In the genomic region with DNA sequence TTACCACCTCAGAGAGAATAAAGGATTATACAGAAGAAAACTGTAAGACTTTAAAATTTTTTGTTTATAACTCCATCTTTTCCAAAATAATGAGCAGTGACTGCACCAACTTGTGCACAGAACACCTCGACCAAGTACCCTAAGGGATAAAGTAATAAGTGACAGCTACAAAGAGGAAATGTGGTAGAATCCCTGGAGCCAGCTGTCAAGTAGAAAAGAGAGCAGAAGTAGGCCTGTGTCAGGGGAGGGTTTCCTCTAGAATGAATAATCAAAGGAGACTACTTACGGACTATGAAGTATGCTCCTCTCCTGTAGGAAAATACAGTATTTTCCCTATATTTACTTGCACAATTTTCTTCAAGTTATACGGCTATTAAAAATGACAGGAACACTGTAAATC, we compare ENCODE assay signal across 9 cellular contexts. TPM values are rescaled to one million over a fixed set of nuclear protein-coding genes. Genes with fewer than 3 reads are reported as not detected.
DNase-seq lines count a peak whose midpoint lies in the region; ATAC-seq and TF ChIP-seq lines count a peak whose summit lies in the region.
"Had no signal": no experiment of that assay in that cellular context is flagged by ENCODE, and none has a peak within 500 bp of the region (broad histone marks: within the 10 kb centered on the region; RNA-seq: fewer than 3 reads in every experiment).

No MANE protein-coding gene starts in this region.

- peaks cover 34% of the 10 kb centered on the region for H3K4me1 ChIP-seq in DND-41 (ENCODE audit: insufficient read depth, low read length)
- peaks cover 8 to 14% of the 10 kb centered on the region in 2 donors for H3K4me1 ChIP-seq in duodenal mucosa (ENCODE audit: control insufficient read depth in 1 of 2, insufficient read depth in 2 of 2, low read length in 2 of 2)

- TF ChIP-seq CTCF in DND-41 (IDR thresholded peaks at IDR 0.05; ENCODE audit: borderline replicate concordance, extremely low read depth, low read length, poor library complexity, severe bottlenecking) = no peak
- TF ChIP-seq CTCF in osteocyte (IDR thresholded peaks at IDR 0.05) = no peak
- no peak for TF ChIP-seq CTCF in GM13977 (IDR thresholded peaks at IDR 0.05; ENCODE audit: extremely low read depth, insufficient read depth, missing control alignments)

- H3K4me3 ChIP-seq in DND-41 (ENCODE audit: low read depth in 1 of 2, low read length in 2 of 2) (peak overlapping the region; percentile 84 to 92; a peak in 3 of 4 replicates), duodenal mucosa (ENCODE audit: low read depth in 1 of 2, low read length in 2 of 2) (peak overlapping the region; percentile 83 to 86)

- H3K27me3 Mint-ChIP-seq in osteocyte (ENCODE audit: unreplicated experiment) = no peaks in the 10 kb centered on the region

- no peak overlapping the region for H3K27ac ChIP-seq in DND-41 (ENCODE audit: low read length)
- no peak overlapping the region for H3K27ac ChIP-seq in duodenal mucosa (ENCODE audit: low read depth, low read length)

- H3K4me2 ChIP-seq in DND-41 (ENCODE audit: insufficient read depth, low read length) = peak overlapping the region; percentile 81

- H3K27me3 ChIP-seq in DND-41 (ENCODE audit: insufficient read depth, low read length, poor library complexity) (no peaks in the 10 kb centered on the region), duodenal mucosa (ENCODE audit: control insufficient read depth in 1 of 2, insufficient read depth in 2 of 2, low read length in 2 of 2) (no peaks in the 10 kb centered on the region)

- H3K9ac ChIP-seq in DND-41 (ENCODE audit: low read depth, low read length) (peak overlapping the region; percentile 86), duodenal mucosa (ENCODE audit: low read depth in 1 of 2, low read length in 2 of 2) (peak overlapping the region in 1 of 2 donors; percentile 88)

- peaks cover 23% of the 10 kb centered on the region for H4K20me1 ChIP-seq in DND-41 (ENCODE audit: insufficient read depth, low read length)

- H3K36me3 ChIP-seq in DND-41 (ENCODE audit: insufficient read depth, low read length) (peaks cover 42% of the 10 kb centered on the region), duodenal mucosa (ENCODE audit: control insufficient read depth in 1 of 2, insufficient read depth in 2 of 2, low read length in 2 of 2) (peaks cover 0 to 8% of the 10 kb centered on the region in 2 donors)

- peaks cover 17% of the 10 kb centered on the region for H3K4me1 Mint-ChIP-seq in osteocyte (ENCODE audit: unreplicated experiment)

- no peaks in the 10 kb centered on the region for H3K9me3 Mint-ChIP-seq in osteocyte (ENCODE audit: unreplicated experiment)

- peaks cover 8% of the 10 kb centered on the region for H3K36me3 Mint-ChIP-seq in osteocyte (ENCODE audit: unreplicated experiment)

- H3K9me3 ChIP-seq in DND-41 (ENCODE audit: insufficient read depth, low read length, severe bottlenecking) (no peaks in the 10 kb centered on the region), duodenal mucosa (ENCODE audit: control insufficient read depth in 1 of 2, low read length in 2 of 2) (no peaks in the 10 kb centered on the region)

- no peak overlapping the region for H3K27ac Mint-ChIP-seq in osteocyte (ENCODE audit: unreplicated experiment)

- H2AFZ ChIP-seq in DND-41 (ENCODE audit: low read depth, low read length) = no peak overlapping the region

- in situ Hi-C loops in GM13977 (cut with MboI; ENCODE audit: low pct_unique_long_range_greater_than_20kb, low sequenced_read_pairs, unreplicated experiment) = no loop called here

- ATAC-seq in DND-41 (ENCODE audit: insufficient read depth, low read depth) = peak; percentile 18; the same call in 1 of the 3 replicates
- ATAC-seq in HG03196 (IDR thresholded peaks at IDR 0.05; ENCODE audit: unreplicated experiment) = no peak

- peaks cover 56% of the 10 kb centered on the region for H3K79me2 ChIP-seq in DND-41 (ENCODE audit: insufficient read depth, low read length)

- peak overlapping the region; percentile 87 for H3K4me3 Mint-ChIP-seq in osteocyte (ENCODE audit: unreplicated experiment)

- DNase-seq in DND-41 = peak; percentile 13
- DNase-seq in NCI-H524 treated with DMSO at 0.1 percent for 48 hours (lab: John Stamatoyannopoulos, UW) = peak; percentile 13
- no peak for DNase-seq in osteocyte (ENCODE audit: extremely low spot score, unreplicated experiment)
- no peak for DNase-seq in SW480 (ENCODE audit: low spot score)
- DNase-seq in GM13977 (ENCODE audit: low spot score) = no peak
- no peak for DNase-seq in cerebellar nuclear complex (lab: John Stamatoyannopoulos, UW)

RNA-seq across cellular contexts. Expression of gene EIF1AX, which starts 1.2 kb away (rescaled TPM):
- 59.5 and 61.1 TPM in 2 replicates for total RNA-seq in osteocyte

RNA-seq across cellular contexts. Expression of gene MAP7D2, which starts 23.7 kb away (rescaled TPM):
- total RNA-seq in osteocyte = 0.10 and 0.11 TPM in 2 replicates
- total RNA-seq: HT1080 had no signal

Comparison
In these comparisons a context has a peak if more than half of its experiments do, and no peak if none do; other contexts are left out.
1. DNase-seq: peak in DND-41 (single experiment) and NCI-H524 treated with DMSO at 0.1 percent for 48 hours (single experiment); none in osteocyte (single experiment), SW480 (single experiment), GM13977 (single experiment) and cerebellar nuclear complex (0 of 2).